Comparison of ENCODE assay signal across 33 cellular contexts in the genomic region with DNA sequence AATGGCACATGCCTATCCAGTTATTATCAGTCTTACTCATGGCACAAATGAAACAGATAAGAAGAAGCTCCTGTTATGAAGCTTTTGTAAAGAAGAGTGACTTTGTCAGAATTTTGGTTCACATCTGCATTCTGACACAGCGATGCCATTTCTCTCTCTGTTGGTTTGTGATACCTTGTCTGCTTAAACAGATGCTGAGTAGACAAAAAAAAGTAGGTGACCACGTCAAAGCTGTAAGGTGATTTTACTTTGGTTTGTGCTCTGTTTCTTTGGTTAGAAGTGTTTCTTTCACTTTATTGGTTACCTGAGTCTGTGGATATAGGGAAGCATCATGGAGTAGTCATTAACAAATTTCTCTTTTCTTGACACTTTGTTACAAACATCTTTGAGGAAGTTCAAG.
"Had no signal": no experiment of that assay in that cellular context is flagged by ENCODE, and none has a peak within 500 bp of the region (broad histone marks: within the 10 kb centered on the region; RNA-seq: fewer than 3 reads in every experiment).

No MANE protein-coding gene starts in this region.

- H3K4me3 ChIP-seq: adrenal gland, body of pancreas, breast epithelium had no signal

- DNase-seq: activated B cell treated with CpG ODN at 0.5 μM for 24 hours; activated CD4-positive, alpha-beta memory T cell treated with anti-CD3 and anti-CD28 coated beads for 36 hours; activated CD4-positive, alpha-beta T cell treated with anti-CD3 and anti-CD28 coated beads for 4 hours; activated CD4-positive, alpha-beta T cell treated with anti-CD3 and anti-CD28 coated beads, Interleukin-2, amount 10 ng/mL, durations not matched to agents 24 days and 14 days; activated CD4-positive, alpha-beta T cell treated with anti-CD3 and anti-CD28 coated beads, Interleukin-2, amount 50 U/mL, for 1 hour; activated CD4-positive, alpha-beta T cell treated with anti-CD3 and anti-CD28 coated beads, Interleukin-2, amount 50 U/mL, for 4 hours; activated CD4-positive, CD25-positive, alpha-beta regulatory T cell treated with anti-CD3 and anti-CD28 coated beads, Interleukin-2, amount 50 U/mL, for 72 hours; activated CD8-positive, alpha-beta memory T cell treated with anti-CD3 and anti-CD28 coated beads, Interleukin-2, amount 50 U/mL, for 4 hours; activated CD8-positive, alpha-beta T cell treated with anti-CD3 and anti-CD28 coated beads for 36 hours; activated effector memory CD4-positive, alpha-beta T cell treated with anti-CD3 and anti-CD28 coated beads, Interleukin-2, amount 50 U/mL, for 16 hours; activated gamma-delta T cell treated with Interleukin-2 at 50 U/mL for 16 hours; activated naive CD4-positive, alpha-beta T cell; activated naive CD4-positive, alpha-beta T cell treated with anti-CD3 and anti-CD28 coated beads for 36 hours; activated naive CD4-positive, alpha-beta T cell treated with anti-CD3 and anti-CD28 coated beads, Interleukin-2, amount 50 U/mL, for 16 hours; activated naive CD8-positive, alpha-beta T cell treated with anti-CD3 and anti-CD28 coated beads for 36 hours; activated T-cell treated with anti-CD3 and anti-CD28 coated beads for 4 hours; activated T-cell treated with anti-CD3 and anti-CD28 coated beads, Interleukin-2, amount 50 U/mL, for 1 hour; activated T-cell treated with anti-CD3 and anti-CD28 coated beads, Interleukin-2, amount 50 U/mL, for 4 hours; activated T-cell treated with anti-CD3 and anti-CD28 coated beads, Interleukin-2, amount 50 U/mL, for 72 hours; adrenal gland; amniotic stem cell; aorta; body of pancreas; brain microvascular endothelial cell; central memory CD4-positive, alpha-beta T cell; T-helper 1 cell; T-helper 9 cell had no signal

- H3K27me3 ChIP-seq: adrenal gland, body of pancreas, brain microvascular endothelial cell, breast epithelium had no signal

- FAIRE-seq: astrocyte, TTC549 had no signal

- H3K27ac ChIP-seq: adrenal gland, body of pancreas, brain microvascular endothelial cell, breast epithelium, VCaP had no signal

- H3K36me3 ChIP-seq: adrenal gland, brain microvascular endothelial cell, breast epithelium had no signal

- H3K9me3 ChIP-seq: adrenal gland, body of pancreas, breast epithelium had no signal

- ATAC-seq: activated CD8-positive, alpha-beta T cell treated with anti-CD3 and anti-CD28 coated beads for 36 hours; activated naive CD4-positive, alpha-beta T cell treated with anti-CD3 and anti-CD28 coated beads, Interleukin-2, amount 50 U/mL, for 72 hours; activated T-cell treated with anti-CD3 and anti-CD28 coated beads, Interleukin-2, amount 50 U/mL, for 4 hours; activated T-cell treated with anti-CD3 and anti-CD28 coated beads, Interleukin-2, amount 50 U/mL, for 72 hours; activated T-helper 17 cell treated with anti-CD3 and anti-CD28 coated beads, Interleukin-2, amount 50 U/mL, for 72 hours; body of pancreas had no signal

- H3K4me1 ChIP-seq: adrenal gland, body of pancreas, breast epithelium had no signal
